ENCODE assay signal across 9 cellular contexts in the genomic region with DNA sequence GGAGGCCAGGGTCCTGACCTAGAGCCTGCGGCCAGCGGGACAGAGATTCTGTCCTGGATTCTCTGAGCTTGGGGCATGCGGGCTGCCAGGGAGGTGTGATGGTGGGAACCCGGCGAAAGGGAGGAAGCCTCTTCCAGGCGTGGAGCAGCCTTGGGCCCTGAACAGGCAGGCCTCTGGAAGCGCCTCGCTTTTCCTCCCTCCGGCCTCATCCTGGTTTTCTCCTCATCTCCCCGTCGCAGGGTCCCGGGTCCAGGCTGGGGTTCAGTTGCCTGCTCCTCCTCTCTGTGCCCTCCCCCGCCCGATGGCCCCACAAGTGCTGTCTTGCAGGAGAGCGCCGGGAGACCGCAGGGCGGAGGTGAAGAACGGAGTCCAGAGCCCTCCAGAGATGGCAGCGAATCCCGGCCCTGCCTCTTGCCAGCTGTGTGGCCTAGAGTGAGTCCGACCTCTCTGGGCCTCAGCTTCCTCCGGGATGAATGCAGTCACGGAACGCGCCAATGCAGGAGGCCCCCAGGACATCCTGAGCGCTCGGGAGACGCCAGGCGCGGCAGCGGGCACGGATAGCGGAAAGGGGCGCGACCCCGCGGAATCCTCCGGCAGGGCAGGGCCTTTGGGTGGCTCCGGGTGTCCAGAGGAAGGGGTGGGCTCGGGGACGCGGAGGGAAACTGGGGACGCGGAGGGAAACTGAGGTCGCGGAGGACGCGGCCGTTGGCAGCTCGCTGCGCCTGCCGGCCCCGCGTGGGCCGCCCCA. TPM values are rescaled to one million over a fixed set of nuclear protein-coding genes. Genes with fewer than 3 reads are reported as not detected.
DNase-seq lines count a peak whose midpoint lies in the region; ATAC-seq, FAIRE-seq and TF ChIP-seq lines count a peak whose summit lies in the region.
"Had no signal": no experiment of that assay in that cellular context is flagged by ENCODE, and none has a peak within 500 bp of the region (broad histone marks: within the 10 kb centered on the region; RNA-seq: fewer than 3 reads in every experiment).

No MANE protein-coding gene starts in this region.

- no peak for TF ChIP-seq EP300 in SK-N-SH (IDR thresholded peaks at IDR 0.05; ENCODE audit: borderline replicate concordance in 1 of 2, low read depth in 1 of 2, low read length in 1 of 2)

- no peak overlapping the region for H2AFZ ChIP-seq in SK-N-SH (ENCODE audit: low read depth)

- no peak for ATAC-seq in HG03342 (IDR thresholded peaks at IDR 0.05; ENCODE audit: unreplicated experiment)
- ATAC-seq in GM18519 (IDR thresholded peaks at IDR 0.05; ENCODE audit: low FRiP score, unreplicated experiment) = no peak

- peak overlapping the region in 1 of 2 experiments; percentile 64; a peak in 1 of 4 replicates for H3K27ac ChIP-seq in SK-N-SH (ENCODE audit: low read depth in 2 of 2, low read length in 1 of 2)

- no peak for TF ChIP-seq RAD21 in SK-N-SH (IDR thresholded peaks at IDR 0.05; ENCODE audit: low read length)

- no peaks in the 10 kb centered on the region for H3K9me3 ChIP-seq in SK-N-SH

- POLR2A ChIA-PET in SK-N-SH (lab: Yijun Ruan, JAX) = no interaction called here

- H3K4me1 ChIP-seq in SK-N-SH (ENCODE audit: control insufficient read depth in 1 of 2, insufficient read depth in 2 of 2, low read depth in 1 of 2, low read length in 1 of 2) = peaks cover 0 to 32% of the 10 kb centered on the region in 2 experiments; a peak in 2 of 4 replicates

- DNase-seq in ELF-1 (ENCODE audit: low read depth, low spot score) = peak; percentile 59
- DNase-seq in SK-N-SH = no peak
- DNase-seq in fibroblast of villous mesenchyme (ENCODE audit: low read depth) = no peak
- peak; percentile 78 for DNase-seq in posterior vena cava (ENCODE audit: low spot score)
- no peak for DNase-seq in urothelium cell line (ENCODE audit: low spot score)
- no peak for DNase-seq in NCI-H774 (lab: John Stamatoyannopoulos, UW)
- DNase-seq: activated gamma-delta T cell had no signal

- H3K9me2 ChIP-seq in SK-N-SH = no peaks in the 10 kb centered on the region

- TF ChIP-seq CTCF in SK-N-SH (IDR thresholded peaks at IDR 0.05) (no peak), fibroblast of villous mesenchyme (IDR thresholded peaks at IDR 0.05; ENCODE audit: insufficient read depth, low read depth, low read length) (no peak)

- no peaks in the 10 kb centered on the region for H3K79me2 ChIP-seq in SK-N-SH (ENCODE audit: insufficient read depth)

- peak overlapping the region; percentile 59; the same call in 1 of the 2 replicates for H3K4me2 ChIP-seq in SK-N-SH

- no peak overlapping the region for H3K9ac ChIP-seq in SK-N-SH

- H4K20me1 ChIP-seq in SK-N-SH (ENCODE audit: insufficient read depth) = no peaks in the 10 kb centered on the region

- no peak for FAIRE-seq in urothelium cell line (lab: Jason Lieb, UNC)

- CTCF ChIA-PET in SK-N-SH (lab: Yijun Ruan, JAX) = interaction anchor here (0.7 to 6.7 kb wide), 13 partner anchors 16 to 159 kb away, joined by 3 to 127 read pairs (median 6); no protein-coding TSS in a partner anchor

- H3K36me3 ChIP-seq in SK-N-SH (replicated peaks in 1 of 2; ENCODE audit: control insufficient read depth in 1 of 2, insufficient read depth in 2 of 2, low read length in 1 of 2) = no peaks in the 10 kb centered on the region

- peak overlapping the region in 1 of 2 experiments; percentile 47; a peak in 2 of 4 replicates for H3K4me3 ChIP-seq in SK-N-SH (ENCODE audit: low read depth in 2 of 2, low read length in 1 of 2)
- H3K4me3 ChIP-seq in fibroblast of villous mesenchyme (ENCODE audit: low read depth, low read length) = peak overlapping the region; percentile 40

- no peaks in the 10 kb centered on the region for H3K27me3 ChIP-seq in SK-N-SH (ENCODE audit: insufficient read depth)

- intact Hi-C loops in posterior vena cava (cut with DNase I) = no loop called here

- H3F3A ChIP-seq in SK-N-SH (replicated peaks; ENCODE audit: insufficient read depth) = peaks cover 10% of the 10 kb centered on the region

- WGBS in SK-N-SH (ENCODE audit: low lambda C conversion rate) = 74% methylated on average over 24 of the region's 56 CpGs

TF ChIP-seq in SK-N-SH, 30 proteins besides CTCF, POLR2A, EP300 and RAD21:
- TF ChIP-seq TEAD4 (IDR thresholded peaks at IDR 0.05; ENCODE audit: borderline replicate concordance, insufficient read depth) (no peak), IRF3 (IDR thresholded peaks at IDR 0.05; ENCODE audit: low read depth, low read length) (no peak)
- TF ChIP-seq, protein P1, sequence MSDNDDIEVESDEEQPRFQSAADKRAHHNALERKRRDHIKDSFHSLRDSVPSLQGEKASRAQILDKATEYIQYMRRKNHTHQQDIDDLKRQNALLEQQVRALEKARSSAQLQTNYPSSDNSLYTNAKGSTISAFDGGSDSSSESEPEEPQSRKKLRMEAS (IDR thresholded peaks at IDR 0.05; ENCODE audit: low read depth) = no peak

RNA-seq across cellular contexts. Expression of gene RAB11FIP4, which starts 0.6 kb away (rescaled TPM):
- polyA plus RNA-seq in SK-N-SH (2012; rRNA removed) = 7.1 and 9.4 TPM in 2 replicates
- 7.0 and 10.5 TPM in 2 replicates for polyA plus RNA-seq in SK-N-SH (2012; cell fraction: cytosol; rRNA removed)
- 5.4 and 6.5 TPM in 2 replicates for polyA plus RNA-seq in SK-N-SH (2012; cell fraction: nucleus; rRNA removed)
- under 0.01 TPM in 2 replicates for total RNA-seq in fibroblast of villous mesenchyme
- 1 to 10 TPM in 1 of 2 donors, under 1 TPM in 1; 0.83 to 1.0 TPM for total RNA-seq in posterior vena cava

Comparison
In these comparisons a context has a peak if more than half of its experiments do, and no peak if none do; other contexts are left out.
1. DNase-seq: peak in ELF-1 (single experiment) and posterior vena cava (single experiment); none in SK-N-SH (single experiment), fibroblast of villous mesenchyme (single experiment), urothelium cell line (single experiment) and NCI-H774 (single experiment).